In the genomic region with DNA sequence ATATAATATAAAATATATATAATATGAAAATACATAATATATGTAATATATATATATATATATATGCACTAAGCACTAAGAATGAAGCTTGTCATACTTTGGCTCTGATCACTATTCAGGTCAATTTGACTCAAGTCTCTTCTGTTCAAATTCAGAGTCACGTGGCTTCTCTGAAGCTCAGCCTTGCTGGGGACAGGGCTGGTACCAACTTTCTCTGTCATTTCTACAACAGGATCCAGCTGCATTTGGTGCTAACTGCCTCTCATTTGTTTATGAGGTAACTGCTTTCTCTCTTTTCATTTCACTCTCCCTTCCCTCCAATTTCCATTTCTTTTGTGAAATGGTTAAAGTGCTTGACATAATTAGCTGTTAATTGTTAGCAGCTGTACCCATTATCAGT, we compare ENCODE assay signal across 15 cellular contexts.
DNase-seq lines count a peak whose midpoint lies in the region; ATAC-seq lines count a peak whose summit lies in the region.
"Had no signal": no experiment of that assay in that cellular context is flagged by ENCODE, and none has a peak within 500 bp of the region (broad histone marks: within the 10 kb centered on the region; RNA-seq: fewer than 3 reads in every experiment).

No MANE protein-coding gene starts in this region.

- ATAC-seq in GM21390 (IDR thresholded peaks at IDR 0.05; ENCODE audit: unreplicated experiment) (peak; percentile 44), HG02884 (IDR thresholded peaks at IDR 0.05; ENCODE audit: unreplicated experiment) (no peak)
- ATAC-seq: CD8-positive, alpha-beta T cell; HCT116 had no signal

- H3K27me3 Mint-ChIP-seq in activated naive CD4-positive, alpha-beta T cell treated with anti-CD3 and anti-CD28 coated beads, Interleukin-2, amount 10 ng/mL, durations not matched to agents 7 days and 5 days: peaks cover 12% of the 10 kb centered on the region

- no peaks in the 10 kb centered on the region for H3K9me3 Mint-ChIP-seq in activated naive CD4-positive, alpha-beta T cell treated with anti-CD3 and anti-CD28 coated beads, Interleukin-2, amount 10 ng/mL, durations not matched to agents 7 days and 5 days
- H3K9me3 Mint-ChIP-seq: CD8-positive, alpha-beta T cell had no signal

- peaks cover 3% of the 10 kb centered on the region for H3K4me1 Mint-ChIP-seq in activated naive CD4-positive, alpha-beta T cell treated with anti-CD3 and anti-CD28 coated beads, Interleukin-2, amount 10 ng/mL, durations not matched to agents 7 days and 5 days

- CTCF ChIA-PET in activated naive CD4-positive, alpha-beta T cell treated with anti-CD3 and anti-CD28 coated beads, Interleukin-2, amount 10 ng/mL, durations not matched to agents 7 days and 5 days (lab: Charles Lee): no interaction called here

- no peak overlapping the region for H3K4me3 Mint-ChIP-seq in activated naive CD4-positive, alpha-beta T cell treated with anti-CD3 and anti-CD28 coated beads, Interleukin-2, amount 10 ng/mL, durations not matched to agents 7 days and 5 days
- H3K4me3 Mint-ChIP-seq: CD14-positive monocyte; CD8-positive, alpha-beta T cell had no signal

- no peak overlapping the region for H3K27ac Mint-ChIP-seq in activated naive CD4-positive, alpha-beta T cell treated with anti-CD3 and anti-CD28 coated beads, Interleukin-2, amount 10 ng/mL, durations not matched to agents 7 days and 5 days
- H3K27ac Mint-ChIP-seq: CD14-positive monocyte; CD8-positive, alpha-beta T cell had no signal

- no peaks in the 10 kb centered on the region for H3K36me3 Mint-ChIP-seq in activated naive CD4-positive, alpha-beta T cell treated with anti-CD3 and anti-CD28 coated beads, Interleukin-2, amount 10 ng/mL, durations not matched to agents 7 days and 5 days
- H3K36me3 Mint-ChIP-seq: CD14-positive monocyte; CD8-positive, alpha-beta T cell had no signal

- peak; percentile 5 for DNase-seq in NCI-H146 (lab: John Stamatoyannopoulos, UW)
- no peak for DNase-seq in NCI-H146 treated with DMSO at 0.1 percent for 48 hours (lab: John Stamatoyannopoulos, UW; ENCODE audit: unreplicated experiment)
- DNase-seq in NCI-H526 treated with DMSO at 0.1 percent for 48 hours (lab: John Stamatoyannopoulos, UW): peak; percentile 42
- DNase-seq in ecto neural progenitor cell (ENCODE audit: low spot score): peak; percentile 3
- no peak for DNase-seq in activated naive CD4-positive, alpha-beta T cell treated with anti-CD3 and anti-CD28 coated beads, Interleukin-2, amount 10 ng/mL, durations not matched to agents 7 days and 5 days
- DNase-seq in HCEC 1CT: no peak
- DNase-seq: CD8-positive, alpha-beta T cell; COR-L47; DMS153; DMS79 treated with DMSO at 0.1 percent for 48 hours; GDM1 had no signal

Comparison
In these comparisons a context has a peak if more than half of its experiments do, and no peak if none do; other contexts are left out.
1. DNase-seq: peak in NCI-H146 (single experiment), NCI-H526 treated with DMSO at 0.1 percent for 48 hours (single experiment) and ecto neural progenitor cell (single experiment); none in NCI-H146 treated with DMSO at 0.1 percent for 48 hours (single experiment), activated naive CD4-positive, alpha-beta T cell treated with anti-CD3 and anti-CD28 coated beads, Interleukin-2, amount 10 ng/mL, durations not matched to agents 7 days and 5 days (single experiment) and HCEC 1CT (single experiment).